Comparison of ENCODE assay signal across 1 cellular context in genomic region chr2:58908501-58909154, GRCh38.
TF ChIP-seq lines count a peak whose summit lies in the region.

No MANE protein-coding gene starts in this region.

TF ChIP-seq in SK-N-SH, 30 proteins besides CTCF, POLR2A, EP300 and RAD21 (continued from another document):
- TF ChIP-seq MEF2A (IDR thresholded peaks at IDR 0.05; ENCODE audit: borderline replicate concordance, low read depth) (no peak), YY1 (IDR thresholded peaks at IDR 0.05; ENCODE audit: low read depth) (no peak), SMC3 (IDR thresholded peaks at IDR 0.05; ENCODE audit: low read depth, low read length) (no peak), TAF1 (IDR thresholded peaks at IDR 0.05; ENCODE audit: borderline replicate concordance, low read depth, low read length) (no peak), FOXM1 (IDR thresholded peaks at IDR 0.05; ENCODE audit: low read depth) (no peak), NRF1 (IDR thresholded peaks at IDR 0.05; ENCODE audit: low read depth, low read length) (no peak), EZH2phosphoT487 (IDR thresholded peaks at IDR 0.05; ENCODE audit: borderline replicate concordance, low read depth) (no peak), RFX5 (IDR thresholded peaks at IDR 0.05; ENCODE audit: low read length) (no peak), MXI1 (IDR thresholded peaks at IDR 0.05; ENCODE audit: low read depth, low read length) (no peak), FOXJ3 (CRISPR knock-in tag; IDR thresholded peaks at IDR 0.05) (no peak)
